ENCODE assay signal across 13 cellular contexts in the genomic region with DNA sequence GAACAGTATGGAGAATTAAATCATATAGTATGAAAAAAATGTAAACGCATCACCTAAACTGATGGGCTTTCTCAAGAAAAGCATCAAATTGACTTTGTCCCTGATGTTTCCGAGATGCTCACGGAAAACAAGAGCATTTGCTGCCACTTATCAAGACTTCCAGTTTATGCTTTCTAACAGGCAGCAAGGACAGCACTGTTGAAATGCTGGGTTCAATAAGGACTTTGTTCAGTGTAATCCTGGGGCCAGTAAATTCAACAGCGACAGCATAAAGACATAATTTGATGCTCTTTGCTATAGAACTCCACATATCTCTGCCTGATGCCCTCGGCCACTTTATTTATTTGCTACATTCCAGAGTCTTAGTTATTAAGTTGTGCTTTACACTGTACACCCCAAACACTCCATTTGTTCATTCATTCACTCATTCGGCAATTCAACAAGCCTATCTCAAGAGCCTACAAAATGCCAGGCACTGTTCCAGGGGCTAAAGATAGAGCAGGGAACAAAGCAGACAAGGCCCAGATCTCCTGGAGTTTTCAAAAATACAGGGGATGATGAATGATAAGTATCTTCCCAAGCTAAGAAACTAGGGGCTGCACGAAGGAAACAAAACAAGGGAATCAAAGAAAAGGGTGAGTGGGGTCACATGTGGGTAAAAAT.
"Had no signal": no experiment of that assay in that cellular context is flagged by ENCODE, and none has a peak within 500 bp of the region (broad histone marks: within the 10 kb centered on the region; RNA-seq: fewer than 3 reads in every experiment).

No MANE protein-coding gene starts in this region.

- H3K27me3 Mint-ChIP-seq: T-helper 17 cell had no signal

- H3K9me3 Mint-ChIP-seq: mesothelial cell of epicardium had no signal

- H3K4me1 ChIP-seq: right lobe of liver had no signal

- H3K4me1 Mint-ChIP-seq: T-helper 17 cell had no signal

- H3K27ac ChIP-seq: esophagus muscularis mucosa, right lobe of liver, thoracic aorta had no signal

- H3K27ac Mint-ChIP-seq: activated naive CD4-positive, alpha-beta T cell treated with anti-CD3 and anti-CD28 coated beads, Interleukin-2, amount 50 U/mL, for 72 hours; mesothelial cell of epicardium; T-helper 17 cell had no signal

- H3K4me3 ChIP-seq: esophagus muscularis mucosa, right lobe of liver, thoracic aorta had no signal

- H3K36me3 ChIP-seq: esophagus muscularis mucosa, right lobe of liver, thoracic aorta had no signal

- H3K36me3 Mint-ChIP-seq: activated naive CD4-positive, alpha-beta T cell treated with anti-CD3 and anti-CD28 coated beads, Interleukin-2, amount 50 U/mL, for 72 hours; mesothelial cell of epicardium had no signal

- H3K9me3 ChIP-seq: esophagus muscularis mucosa, right lobe of liver, thoracic aorta had no signal

- DNase-seq: activated CD4-positive, alpha-beta T cell treated with anti-CD3 and anti-CD28 coated beads, Interleukin-2, amount 50 U/mL, for 1 hour; activated effector memory CD4-positive, alpha-beta T cell treated with Interleukin-2 at 50 U/mL for 16 hours; anterior cingulate cortex; right lobe of liver; stimulated activated CD4-positive, alpha-beta T cell treated with anti-CD3 and anti-CD28 coated beads, Interleukin-1b, Interleukin-23, amount 100 ng/mL, for 48 hours; stimulated activated naive CD4-positive, alpha-beta T cell treated with Interleukin-2 at 50 U/mL for 16 hours; T-helper 17 cell had no signal

- H3K4me3 Mint-ChIP-seq: mesothelial cell of epicardium, T-helper 17 cell had no signal

- H3K27me3 ChIP-seq: esophagus muscularis mucosa, right lobe of liver had no signal

- FAIRE-seq: endometrium, keratinocyte had no signal
